1 cellular context compared by ENCODE assay signal in genomic region chr9:108869092-108869725, GRCh38.
A peak's percentile ranks its signal among the peaks of the same experiment; 100 is the strongest.
TF ChIP-seq lines count a peak whose summit lies in the region.

No MANE protein-coding gene starts in this region.

TF ChIP-seq in HepG2, 621 proteins besides CTCF, POLR2A, EP300 and RAD21 (continued from another document and continues in another):
- TF ChIP-seq HOMEZ (CRISPR knock-in tag; IDR thresholded peaks at IDR 0.05; ENCODE audit: low read depth) (peak; percentile 72), PITX1 (CRISPR knock-in tag; IDR thresholded peaks at IDR 0.05) (peak; percentile 42; the same call in 1 of the 2 replicates), MAF1 (CRISPR knock-in tag; IDR thresholded peaks at IDR 0.05; ENCODE audit: borderline replicate concordance) (no peak), CCDC6 (CRISPR knock-in tag; IDR thresholded peaks at IDR 0.05) (no peak), ZFP36L1 (CRISPR knock-in tag; IDR thresholded peaks at IDR 0.05) (0 out of 2 replicates have a peak, but pooled peaks have one; percentile 57), ZSCAN30 (CRISPR knock-in tag; IDR thresholded peaks at IDR 0.05) (no peak), KDM4B (CRISPR knock-in tag; IDR thresholded peaks at IDR 0.05) (no peak), ZC3H13 (CRISPR knock-in tag; IDR thresholded peaks at IDR 0.05) (peak; percentile 25; the same call in 1 of the 2 replicates), XRCC5 (optimal IDR thresholded peaks at IDR 0.05; ENCODE audit: low read length) (peak; percentile 69), ZNF12 (CRISPR knock-in tag; IDR thresholded peaks at IDR 0.05) (0 out of 2 replicates have a peak, but pooled peaks have one; percentile 12), CBX1 (IDR thresholded peaks at IDR 0.05; ENCODE audit: low read depth) (no peak), ZNF720 (CRISPR knock-in tag; IDR thresholded peaks at IDR 0.05) (no peak), FOXO1 (CRISPR knock-in tag; IDR thresholded peaks at IDR 0.05) (peak; percentile 81), TRIM24 (CRISPR knock-in tag; IDR thresholded peaks at IDR 0.05) (0 out of 2 replicates have a peak, but pooled peaks have one; percentile 18), MAZ (IDR thresholded peaks at IDR 0.05; ENCODE audit: borderline replicate concordance, low read depth, low read length) (0 out of 2 replicates have a peak, but pooled peaks have one; percentile 36), MAZ (CRISPR knock-in tag; IDR thresholded peaks at IDR 0.05; ENCODE audit: low read depth) (peak; percentile 70), HIC2 (CRISPR knock-in tag; IDR thresholded peaks at IDR 0.05; ENCODE audit: low read depth) (peak; percentile 43; the same call in 1 of the 2 replicates), ZNF580 (CRISPR knock-in tag; IDR thresholded peaks at IDR 0.05; ENCODE audit: borderline replicate concordance, low read depth) (peak; percentile 38; the same call in 1 of the 2 replicates), HMGXB4 (CRISPR knock-in tag; IDR thresholded peaks at IDR 0.05; ENCODE audit: borderline replicate concordance in 1 of 2, low read depth in 1 of 2) (no peak; a peak in 2 of 4 replicates), ZNF280B (CRISPR knock-in tag; IDR thresholded peaks at IDR 0.05; ENCODE audit: borderline replicate concordance) (no peak), ZNF839 (CRISPR knock-in tag; IDR thresholded peaks at IDR 0.05; ENCODE audit: borderline replicate concordance) (no peak), RARA (CRISPR knock-in tag; IDR thresholded peaks at IDR 0.05) (peak; percentile 97), TIGD3 (CRISPR knock-in tag; IDR thresholded peaks at IDR 0.05; ENCODE audit: borderline replicate concordance) (no peak), ZNF337 (CRISPR knock-in tag; IDR thresholded peaks at IDR 0.05; ENCODE audit: borderline replicate concordance, low read depth) (no peak), HOXA7 (CRISPR knock-in tag; IDR thresholded peaks at IDR 0.05) (no peak), ZNF101 (CRISPR knock-in tag; IDR thresholded peaks at IDR 0.05; ENCODE audit: borderline replicate concordance, low read depth) (no peak), E2F2 (CRISPR knock-in tag; IDR thresholded peaks at IDR 0.05; ENCODE audit: borderline replicate concordance) (no peak), ZNF496 (CRISPR knock-in tag; IDR thresholded peaks at IDR 0.05; ENCODE audit: insufficient replicate concordance) (no peak), SMAD9 (CRISPR knock-in tag; IDR thresholded peaks at IDR 0.05) (no peak), REST (IDR thresholded peaks at IDR 0.05; ENCODE audit: borderline replicate concordance in 1 of 2, low read depth in 1 of 2, low read length in 2 of 2) (no peak), ZSCAN20 (CRISPR knock-in tag; IDR thresholded peaks at IDR 0.05; ENCODE audit: borderline replicate concordance) (no peak), JUNB (CRISPR knock-in tag; IDR thresholded peaks at IDR 0.05; ENCODE audit: borderline replicate concordance) (no peak), HCFC1 (IDR thresholded peaks at IDR 0.05; ENCODE audit: low read depth, low read length) (no peak), REL (CRISPR knock-in tag; conservative IDR thresholded peaks at IDR 0.05) (no peak), ZNF703 (CRISPR knock-in tag; IDR thresholded peaks at IDR 0.05; ENCODE audit: borderline replicate concordance) (no peak), SOX6 (IDR thresholded peaks at IDR 0.05) (no peak), SOX6 (CRISPR knock-in tag; IDR thresholded peaks at IDR 0.05) (peak; percentile 88), FOXJ3 (CRISPR knock-in tag; IDR thresholded peaks at IDR 0.05; ENCODE audit: borderline replicate concordance) (peak; percentile 72; the same call in 1 of the 2 replicates), ZNF136 (CRISPR knock-in tag; IDR thresholded peaks at IDR 0.05; ENCODE audit: low read depth) (0 out of 2 replicates have a peak, but pooled peaks have one; percentile 63), SRSF9 (IDR thresholded peaks at IDR 0.05; ENCODE audit: borderline replicate concordance, insufficient read depth, low read depth, low read length, poor library complexity, severe bottlenecking) (no peak), ZC3H4 (CRISPR knock-in tag; IDR thresholded peaks at IDR 0.05; ENCODE audit: borderline replicate concordance) (no peak), ZFP82 (CRISPR knock-in tag; IDR thresholded peaks at IDR 0.05; ENCODE audit: borderline replicate concordance) (no peak), ZNF207 (IDR thresholded peaks at IDR 0.05; ENCODE audit: borderline replicate concordance) (no peak), ZNF430 (CRISPR knock-in tag; IDR thresholded peaks at IDR 0.05) (0 out of 2 replicates have a peak, but pooled peaks have one; percentile 23), IRF9 (CRISPR knock-in tag; IDR thresholded peaks at IDR 0.05; ENCODE audit: borderline replicate concordance) (no peak), MEIS2 (CRISPR knock-in tag; IDR thresholded peaks at IDR 0.05) (no peak; the same call in 1 of the 2 replicates), KAT2B (IDR thresholded peaks at IDR 0.05; ENCODE audit: borderline replicate concordance, low read depth, low read length) (no peak), DNMT1 (CRISPR knock-in tag; IDR thresholded peaks at IDR 0.05) (no peak), CBFB (CRISPR knock-in tag; IDR thresholded peaks at IDR 0.05) (0 out of 2 replicates have a peak, but pooled peaks have one; percentile 68), SNAI1 (CRISPR knock-in tag; IDR thresholded peaks at IDR 0.05; ENCODE audit: borderline replicate concordance) (0 out of 2 replicates have a peak, but pooled peaks have one; percentile 69), MAFK (conservative IDR thresholded peaks at IDR 0.05 in 1 of 2, IDR thresholded peaks at IDR 0.05 in 1 of 2; ENCODE audit: low read length in 2 of 2) (no peak), DPF2 (CRISPR knock-in tag; IDR thresholded peaks at IDR 0.05; ENCODE audit: borderline replicate concordance, low read depth) (no peak; the same call in 1 of the 2 replicates), ZNF350 (CRISPR knock-in tag; IDR thresholded peaks at IDR 0.05; ENCODE audit: borderline replicate concordance, low read depth) (0 out of 2 replicates have a peak, but pooled peaks have one; percentile 47)
